Comparison of ENCODE assay signal across 1 cellular context in genomic region chr7:76108540-76109233, GRCh38.
TF ChIP-seq lines count a peak whose summit lies in the region.

No MANE protein-coding gene starts in this region.

TF ChIP-seq in HepG2, 621 proteins besides CTCF, POLR2A, EP300 and RAD21 (continued from another document and continues in another):
- TF ChIP-seq ZNF337 (CRISPR knock-in tag; IDR thresholded peaks at IDR 0.05; ENCODE audit: borderline replicate concordance, low read depth) (no peak), BCL6 (CRISPR knock-in tag; IDR thresholded peaks at IDR 0.05) (0 out of 2 replicates have a peak, but pooled peaks have one; percentile 18), ZNF687 (CRISPR knock-in tag; IDR thresholded peaks at IDR 0.05) (peak; percentile 26; the same call in 1 of the 2 replicates), CREM (IDR thresholded peaks at IDR 0.05) (peak; percentile 45), CREM (CRISPR knock-in tag; IDR thresholded peaks at IDR 0.05) (no peak), ZNF607 (CRISPR knock-in tag; IDR thresholded peaks at IDR 0.05; ENCODE audit: borderline replicate concordance) (no peak), ZXDC (CRISPR knock-in tag; IDR thresholded peaks at IDR 0.05) (no peak), ZNF615 (CRISPR knock-in tag; IDR thresholded peaks at IDR 0.05; ENCODE audit: borderline replicate concordance) (no peak), KDM3A (CRISPR knock-in tag; IDR thresholded peaks at IDR 0.05; ENCODE audit: low read depth) (no peak), ZNF333 (CRISPR knock-in tag; IDR thresholded peaks at IDR 0.05; ENCODE audit: borderline replicate concordance) (no peak), ZNF761 (CRISPR knock-in tag; conservative IDR thresholded peaks at IDR 0.05) (no peak), FLYWCH1 (CRISPR knock-in tag; IDR thresholded peaks at IDR 0.05) (no peak), FOXC1 (CRISPR knock-in tag; IDR thresholded peaks at IDR 0.05; ENCODE audit: borderline replicate concordance) (no peak), FOSL1 (CRISPR knock-in tag; IDR thresholded peaks at IDR 0.05; ENCODE audit: borderline replicate concordance) (peak; percentile 95), NFATC3 (CRISPR knock-in tag; IDR thresholded peaks at IDR 0.05) (no peak), SIX4 (CRISPR knock-in tag; IDR thresholded peaks at IDR 0.05) (no peak), TBL1XR1 (IDR thresholded peaks at IDR 0.05; ENCODE audit: borderline replicate concordance, low read length, partially characterized antibody) (no peak), ZNF546 (CRISPR knock-in tag; conservative IDR thresholded peaks at IDR 0.05) (no peak), DMAP1 (CRISPR knock-in tag; IDR thresholded peaks at IDR 0.05) (no peak; the same call in 1 of the 2 replicates), ZNF12 (CRISPR knock-in tag; IDR thresholded peaks at IDR 0.05) (0 out of 2 replicates have a peak, but pooled peaks have one; percentile 9), SNAPC4 (CRISPR knock-in tag; IDR thresholded peaks at IDR 0.05) (no peak), ZNF296 (CRISPR knock-in tag; conservative IDR thresholded peaks at IDR 0.05) (no peak), HOXA3 (CRISPR knock-in tag; IDR thresholded peaks at IDR 0.05) (peak; percentile 35; the same call in 1 of the 2 replicates), SP140L (CRISPR knock-in tag; IDR thresholded peaks at IDR 0.05; ENCODE audit: borderline replicate concordance) (no peak), ZNF782 (CRISPR knock-in tag; IDR thresholded peaks at IDR 0.05; ENCODE audit: borderline replicate concordance) (no peak), SUZ12 (IDR thresholded peaks at IDR 0.05; ENCODE audit: low read depth, low read length) (no peak), CEBPG (CRISPR knock-in tag; IDR thresholded peaks at IDR 0.05) (0 out of 2 replicates have a peak, but pooled peaks have one; percentile 21), SRY (CRISPR knock-in tag; IDR thresholded peaks at IDR 0.05) (0 out of 2 replicates have a peak, but pooled peaks have one; percentile 4), ZBTB7B (CRISPR knock-in tag; IDR thresholded peaks at IDR 0.05) (peak; percentile 32; the same call in 1 of the 2 replicates), KAT8 (CRISPR knock-in tag; IDR thresholded peaks at IDR 0.05) (peak; percentile 65), ELK4 (CRISPR knock-in tag; IDR thresholded peaks at IDR 0.05; ENCODE audit: borderline replicate concordance) (no peak), ELF3 (CRISPR knock-in tag; IDR thresholded peaks at IDR 0.05) (peak; percentile 74), ZBTB8A (CRISPR knock-in tag; IDR thresholded peaks at IDR 0.05; ENCODE audit: borderline replicate concordance, low read depth) (peak; percentile 27; the same call in 1 of the 2 replicates), ARNT (IDR thresholded peaks at IDR 0.05) (no peak), ZNF235 (CRISPR knock-in tag; IDR thresholded peaks at IDR 0.05; ENCODE audit: borderline replicate concordance) (no peak), NFE2L1 (CRISPR knock-in tag; IDR thresholded peaks at IDR 0.05; ENCODE audit: borderline replicate concordance) (no peak), FOSL2 (CRISPR knock-in tag; IDR thresholded peaks at IDR 0.05) (peak; percentile 97), XBP1 (CRISPR knock-in tag; IDR thresholded peaks at IDR 0.05) (no peak), ZNF180 (CRISPR knock-in tag; IDR thresholded peaks at IDR 0.05; ENCODE audit: borderline replicate concordance, low read depth) (no peak)
- TF ChIP-seq, protein P1, sequence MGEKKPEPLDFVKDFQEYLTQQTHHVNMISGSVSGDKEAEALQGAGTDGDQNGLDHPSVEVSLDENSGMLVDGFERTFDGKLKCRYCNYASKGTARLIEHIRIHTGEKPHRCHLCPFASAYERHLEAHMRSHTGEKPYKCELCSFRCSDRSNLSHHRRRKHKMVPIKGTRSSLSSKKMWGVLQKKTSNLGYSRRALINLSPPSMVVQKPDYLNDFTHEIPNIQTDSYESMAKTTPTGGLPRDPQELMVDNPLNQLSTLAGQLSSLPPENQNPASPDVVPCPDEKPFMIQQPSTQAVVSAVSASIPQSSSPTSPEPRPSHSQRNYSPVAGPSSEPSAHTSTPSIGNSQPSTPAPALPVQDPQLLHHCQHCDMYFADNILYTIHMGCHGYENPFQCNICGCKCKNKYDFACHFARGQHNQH (CRISPR knock-in tag; IDR thresholded peaks at IDR 0.05) = peak; percentile 60
- TF ChIP-seq, protein P2, sequence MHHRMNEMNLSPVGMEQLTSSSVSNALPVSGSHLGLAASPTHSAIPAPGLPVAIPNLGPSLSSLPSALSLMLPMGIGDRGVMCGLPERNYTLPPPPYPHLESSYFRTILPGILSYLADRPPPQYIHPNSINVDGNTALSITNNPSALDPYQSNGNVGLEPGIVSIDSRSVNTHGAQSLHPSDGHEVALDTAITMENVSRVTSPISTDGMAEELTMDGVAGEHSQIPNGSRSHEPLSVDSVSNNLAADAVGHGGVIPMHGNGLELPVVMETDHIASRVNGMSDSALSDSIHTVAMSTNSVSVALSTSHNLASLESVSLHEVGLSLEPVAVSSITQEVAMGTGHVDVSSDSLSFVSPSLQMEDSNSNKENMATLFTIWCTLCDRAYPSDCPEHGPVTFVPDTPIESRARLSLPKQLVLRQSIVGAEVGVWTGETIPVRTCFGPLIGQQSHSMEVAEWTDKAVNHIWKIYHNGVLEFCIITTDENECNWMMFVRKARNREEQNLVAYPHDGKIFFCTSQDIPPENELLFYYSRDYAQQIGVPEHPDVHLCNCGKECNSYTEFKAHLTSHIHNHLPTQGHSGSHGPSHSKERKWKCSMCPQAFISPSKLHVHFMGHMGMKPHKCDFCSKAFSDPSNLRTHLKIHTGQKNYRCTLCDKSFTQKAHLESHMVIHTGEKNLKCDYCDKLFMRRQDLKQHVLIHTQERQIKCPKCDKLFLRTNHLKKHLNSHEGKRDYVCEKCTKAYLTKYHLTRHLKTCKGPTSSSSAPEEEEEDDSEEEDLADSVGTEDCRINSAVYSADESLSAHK (CRISPR knock-in tag; IDR thresholded peaks at IDR 0.05; ENCODE audit: borderline replicate concordance) = no peak
- TF ChIP-seq, protein P3, sequence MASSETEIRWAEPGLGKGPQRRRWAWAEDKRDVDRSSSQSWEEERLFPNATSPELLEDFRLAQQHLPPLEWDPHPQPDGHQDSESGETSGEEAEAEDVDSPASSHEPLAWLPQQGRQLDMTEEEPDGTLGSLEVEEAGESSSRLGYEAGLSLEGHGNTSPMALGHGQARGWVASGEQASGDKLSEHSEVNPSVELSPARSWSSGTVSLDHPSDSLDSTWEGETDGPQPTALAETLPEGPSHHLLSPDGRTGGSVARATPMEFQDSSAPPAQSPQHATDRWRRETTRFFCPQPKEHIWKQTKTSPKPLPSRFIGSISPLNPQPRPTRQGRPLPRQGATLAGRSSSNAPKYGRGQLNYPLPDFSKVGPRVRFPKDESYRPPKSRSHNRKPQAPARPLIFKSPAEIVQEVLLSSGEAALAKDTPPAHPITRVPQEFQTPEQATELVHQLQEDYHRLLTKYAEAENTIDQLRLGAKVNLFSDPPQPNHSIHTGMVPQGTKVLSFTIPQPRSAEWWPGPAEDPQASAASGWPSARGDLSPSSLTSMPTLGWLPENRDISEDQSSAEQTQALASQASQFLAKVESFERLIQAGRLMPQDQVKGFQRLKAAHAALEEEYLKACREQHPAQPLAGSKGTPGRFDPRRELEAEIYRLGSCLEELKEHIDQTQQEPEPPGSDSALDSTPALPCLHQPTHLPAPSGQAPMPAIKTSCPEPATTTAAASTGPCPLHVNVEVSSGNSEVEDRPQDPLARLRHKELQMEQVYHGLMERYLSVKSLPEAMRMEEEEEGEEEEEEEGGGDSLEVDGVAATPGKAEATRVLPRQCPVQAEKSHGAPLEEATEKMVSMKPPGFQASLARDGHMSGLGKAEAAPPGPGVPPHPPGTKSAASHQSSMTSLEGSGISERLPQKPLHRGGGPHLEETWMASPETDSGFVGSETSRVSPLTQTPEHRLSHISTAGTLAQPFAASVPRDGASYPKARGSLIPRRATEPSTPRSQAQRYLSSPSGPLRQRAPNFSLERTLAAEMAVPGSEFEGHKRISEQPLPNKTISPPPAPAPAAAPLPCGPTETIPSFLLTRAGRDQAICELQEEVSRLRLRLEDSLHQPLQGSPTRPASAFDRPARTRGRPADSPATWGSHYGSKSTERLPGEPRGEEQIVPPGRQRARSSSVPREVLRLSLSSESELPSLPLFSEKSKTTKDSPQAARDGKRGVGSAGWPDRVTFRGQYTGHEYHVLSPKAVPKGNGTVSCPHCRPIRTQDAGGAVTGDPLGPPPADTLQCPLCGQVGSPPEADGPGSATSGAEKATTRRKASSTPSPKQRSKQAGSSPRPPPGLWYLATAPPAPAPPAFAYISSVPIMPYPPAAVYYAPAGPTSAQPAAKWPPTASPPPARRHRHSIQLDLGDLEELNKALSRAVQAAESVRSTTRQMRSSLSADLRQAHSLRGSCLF (CRISPR knock-in tag; IDR thresholded peaks at IDR 0.05; ENCODE audit: borderline replicate concordance) = no peak
